ENCODE assay signal across 8 cellular contexts in genomic region chr6:17392978-17393334, GRCh38. TPM values are rescaled to one million over a fixed set of nuclear protein-coding genes. Genes with fewer than 3 reads are reported as not detected.
DNase-seq lines count a peak whose midpoint lies in the region; ATAC-seq, FAIRE-seq and TF ChIP-seq lines count a peak whose summit lies in the region.

No MANE protein-coding gene starts in this region.

- no peak for TF ChIP-seq POLR2A in IMR-90 (IDR thresholded peaks at IDR 0.05; ENCODE audit: low read depth, low read length)

- peak overlapping the region; percentile 28; the same call in 1 of the 2 replicates for H2BK20ac ChIP-seq in IMR-90 (ENCODE audit: low read depth, low read length)

- no TSS peak for BruUV-seq in IMR-90 (replicated peaks; lab: Mats Ljungman, UMichigan)
- no TSS peak for BruUV-seq in mammary epithelial cell (replicated peaks; lab: Mats Ljungman, UMichigan)

- peak overlapping the region; percentile 1; the same call in 1 of the 2 replicates for H4K5ac ChIP-seq in IMR-90 (ENCODE audit: low read depth, low read length)

- peak overlapping the region; percentile 52 for H2BK120ac ChIP-seq in IMR-90 (ENCODE audit: low read depth, low read length)

- POLR2A ChIA-PET in IMR-90 (lab: Charles Lee; ENCODE audit: unreplicated experiment), result no interaction called here

- H3K4ac ChIP-seq in IMR-90 (ENCODE audit: low read depth, low read length), result peak overlapping the region; percentile 71

- peak overlapping the region; percentile 2 for H3K14ac ChIP-seq in IMR-90 (replicated peaks; ENCODE audit: low read depth, low read length)

- intact Hi-C loops in IMR-90 (cut with micrococcal nuclease), result loop anchor here (2.0 to 10.0 kb wide), 2 partner anchors 192 to 238 kb away; no protein-coding TSS in a partner anchor
- intact Hi-C loops in mammary epithelial cell (cut with micrococcal nuclease), result loop anchor here (5.0 to 10.0 kb wide), 3 partner anchors 116 to 238 kb away; no protein-coding TSS in a partner anchor

- H3K9me3 ChIP-seq in IMR-90 (ENCODE audit: control insufficient read depth, insufficient read depth, low read length), result no peaks in the 10 kb centered on the region
- H3K9me3 ChIP-seq in mammary epithelial cell (replicated peaks; ENCODE audit: insufficient read depth, low read length), result no peaks in the 10 kb centered on the region
- H3K9me3 ChIP-seq in subcutaneous abdominal adipose tissue (ENCODE audit: control insufficient read depth in 5 of 5, low read length in 5 of 5), result no peaks in the 10 kb centered on the region

- 13% methylated on average over 4 of the region's 5 CpGs; no CpG with 5 or more reads in 1 of the 2 experiments for WGBS in IMR-90 (ENCODE audit: extremely low coverage in 2 of 2, insufficient read length in 1 of 2), 2 experiments
- WGBS in mammary epithelial cell (ENCODE audit: low coverage, missing lambda C conversion rate), result 3% methylated on average over 5 of the region's 5 CpGs

- no peak for FAIRE-seq in D721Med (lab: Jason Lieb, UNC)

- H3K4me3 ChIP-seq in IMR-90 (ENCODE audit: insufficient read depth, low read depth, low read length), result peak overlapping the region; percentile 53
- H3K4me3 ChIP-seq in mammary epithelial cell (replicated peaks in 1 of 3; ENCODE audit: insufficient read depth in 1 of 3, low read depth in 2 of 3, low read length in 3 of 3), result peak overlapping the region; percentile 62 to 73 (median 71)
- H3K4me3 ChIP-seq in subcutaneous abdominal adipose tissue (ENCODE audit: low read depth in 1 of 5, low read length in 5 of 5), result peak overlapping the region; percentile 63 to 85 (median 70)

- no peaks in the 10 kb centered on the region for H3K9me1 ChIP-seq in IMR-90 (ENCODE audit: insufficient read depth, low read length)

- in situ Hi-C loops in IMR-90 (cut with MboI; ENCODE audit: low sequenced_read_pairs) (no loop called here), mammary epithelial cell (cut with MboI; ENCODE audit: low sequenced_read_pairs in 2 of 2) (no loop called here)

- H4K91ac ChIP-seq in IMR-90 (ENCODE audit: insufficient read depth, low read depth, low read length), result peak overlapping the region; percentile 43

- peak overlapping the region; percentile 10; the same call in 1 of the 2 replicates for H3K18ac ChIP-seq in IMR-90 (ENCODE audit: low read depth, low read length)

- H3K4me2 ChIP-seq in IMR-90 (ENCODE audit: low read depth, low read length), result peak overlapping the region; percentile 89
- peak overlapping the region; percentile 54 for H3K4me2 ChIP-seq in mammary epithelial cell (ENCODE audit: insufficient read depth, low read depth, low read length)

- dilution Hi-C loops in IMR-90 (cut with HindIII; ENCODE audit: low sequenced_read_pairs, unreplicated experiment) (no loop called here), mammary epithelial cell (cut with HindIII; ENCODE audit: low sequenced_read_pairs) (no loop called here)

- ATAC-seq in IMR-90 (ENCODE audit: low read depth), result peak; percentile 5
- ATAC-seq in left lobe of liver, result peak; percentile 41

- no peak for TF ChIP-seq RAD21 in IMR-90 (IDR thresholded peaks at IDR 0.05; ENCODE audit: low read length)

- H3K27ac ChIP-seq in IMR-90 (ENCODE audit: insufficient read depth, low read length) (peak overlapping the region; percentile 45), mammary epithelial cell (ENCODE audit: insufficient read depth, low read depth, low read length) (no peak overlapping the region), subcutaneous abdominal adipose tissue (ENCODE audit: low read depth, low read length) (peak overlapping the region; percentile 83)

- H3K27me3 ChIP-seq in IMR-90 (ENCODE audit: control insufficient read depth, insufficient read depth, low read length) (no peaks in the 10 kb centered on the region), mammary epithelial cell (ENCODE audit: insufficient read depth, low read length) (no peaks in the 10 kb centered on the region), subcutaneous abdominal adipose tissue (ENCODE audit: control insufficient read depth in 5 of 5, insufficient read depth in 4 of 5, low read length in 5 of 5) (peaks cover 0 to 2% (median 0%) of the 10 kb centered on the region in 5 donors)

- H4K20me1 ChIP-seq in IMR-90 (ENCODE audit: insufficient read depth, low read length), result no peaks in the 10 kb centered on the region
- no peaks in the 10 kb centered on the region for H4K20me1 ChIP-seq in mammary epithelial cell (ENCODE audit: insufficient read depth, low read length)

- peak overlapping the region; percentile 18 for H3K9ac ChIP-seq in IMR-90 (ENCODE audit: low read depth, low read length)
- H3K9ac ChIP-seq in mammary epithelial cell (ENCODE audit: insufficient read depth, low read length), result peak overlapping the region; percentile 6
- peak overlapping the region in 4 of 5 donors; percentile 38 to 65 (median 46) for H3K9ac ChIP-seq in subcutaneous abdominal adipose tissue (ENCODE audit: low read length in 5 of 5)

- H3K79me1 ChIP-seq in IMR-90 (ENCODE audit: low read depth in 1 of 2, low read length in 2 of 2), result peaks cover 4 to 32% of the 10 kb centered on the region in 2 experiments

- no peaks in the 10 kb centered on the region for H3K36me3 ChIP-seq in IMR-90 (ENCODE audit: control insufficient read depth, insufficient read depth, low read length)
- H3K36me3 ChIP-seq in mammary epithelial cell (ENCODE audit: insufficient read depth, low read length), result no peaks in the 10 kb centered on the region
- H3K36me3 ChIP-seq in subcutaneous abdominal adipose tissue (ENCODE audit: control insufficient read depth in 5 of 5, insufficient read depth in 5 of 5, low read length in 5 of 5), result no peaks in the 10 kb centered on the region

- peak overlapping the region; percentile 44 for H2BK5ac ChIP-seq in IMR-90 (ENCODE audit: low read depth, low read length, poor library complexity, severe bottlenecking)

- peak overlapping the region; percentile 19 for H3K23ac ChIP-seq in IMR-90 (ENCODE audit: low read depth, low read length)

- H3K4me1 ChIP-seq in IMR-90 (ENCODE audit: control insufficient read depth, insufficient read depth, low read length) (peaks cover 6% of the 10 kb centered on the region; the same call in 1 of the 2 replicates), mammary epithelial cell (ENCODE audit: insufficient read depth, low read length) (peaks cover 14% of the 10 kb centered on the region), subcutaneous abdominal adipose tissue (ENCODE audit: control insufficient read depth in 5 of 5, insufficient read depth in 5 of 5, low read length in 5 of 5) (peaks cover 0 to 25% (median 16%) of the 10 kb centered on the region in 5 donors)

- peak overlapping the region; percentile 27; the same call in 2 of the 3 replicates for H2BK15ac ChIP-seq in IMR-90 (ENCODE audit: low read depth, low read length)

- peak overlapping the region; percentile 78 for H3K56ac ChIP-seq in IMR-90 (ENCODE audit: extremely low read depth, insufficient read depth, low read length)

- TF ChIP-seq CTCF in IMR-90 (conservative IDR thresholded peaks at IDR 0.05; ENCODE audit: low read depth, low read length), result no peak
- TF ChIP-seq CTCF in mammary epithelial cell (conservative IDR thresholded peaks at IDR 0.05 in 1 of 2, IDR thresholded peaks at IDR 0.05 in 1 of 2; ENCODE audit: extremely low read depth in 1 of 2, insufficient read depth in 1 of 2, low read depth in 1 of 2, low read length in 2 of 2), result no peak
- TF ChIP-seq CTCF in D721Med (IDR thresholded peaks at IDR 0.05; ENCODE audit: insufficient read depth, missing control alignments), result no peak

- H4K8ac ChIP-seq in IMR-90 (ENCODE audit: low read depth in 2 of 2, low read length in 2 of 2), result peak overlapping the region; percentile 11 to 85; a peak in 1 of 4 replicates

- CTCF ChIA-PET in IMR-90 (lab: Yijun Ruan, JAX) (no interaction called here), mammary epithelial cell (lab: Charles Lee; ENCODE audit: low non-redundant PET) (no interaction called here)

- no peak overlapping the region for H2AK5ac ChIP-seq in IMR-90 (ENCODE audit: low read depth, low read length)

- peak overlapping the region; percentile 92 for H2AFZ ChIP-seq in IMR-90 (replicated peaks; ENCODE audit: low read length, poor library complexity)
- peak overlapping the region; percentile 75 for H2AFZ ChIP-seq in mammary epithelial cell (ENCODE audit: low read depth, low read length)

- peaks cover 38% of the 10 kb centered on the region for H3K79me2 ChIP-seq in mammary epithelial cell (ENCODE audit: insufficient read depth, low read length)

- H2AK9ac ChIP-seq in IMR-90 (replicated peaks; ENCODE audit: low read depth, low read length, poor library complexity), result peak overlapping the region; percentile 55

- DNase-seq in IMR-90, result no peak
- DNase-seq in mammary epithelial cell, result no peak
- no peak for DNase-seq in left lobe of liver (ENCODE audit: low spot score)
- no peak for DNase-seq in AG20443 (ENCODE audit: low spot score)
- DNase-seq in NCI-H82 treated with DMSO at 0.1 percent for 48 hours (lab: John Stamatoyannopoulos, UW; ENCODE audit: unreplicated experiment), result no peak
- no peak for DNase-seq in D721Med (ENCODE audit: insufficient read length, low spot score)
- DNase-seq in DMS 273 treated with DMSO at 0.1 percent for 48 hours (lab: John Stamatoyannopoulos, UW), result no peak

TF ChIP-seq in IMR-90, 13 proteins besides CTCF, POLR2A, EP300 and RAD21 (continues in another document):
- TF ChIP-seq MXI1 (IDR thresholded peaks at IDR 0.05; ENCODE audit: borderline replicate concordance, low read depth, low read length) (no peak), USF2 (IDR thresholded peaks at IDR 0.05; ENCODE audit: low read depth, low read length) (no peak), MAZ (IDR thresholded peaks at IDR 0.05; ENCODE audit: borderline replicate concordance, low read depth, low read length) (no peak)

RNA-seq across cellular contexts. Expression of gene CAP2, which starts 0.4 kb away (rescaled TPM):
- total RNA-seq in IMR-90 (2012; rRNA removed) (14.5 and 16.1 TPM in 2 replicates), mammary epithelial cell (1 to 10 TPM; 7.2 to 8.4 TPM), left lobe of liver (2.5 TPM)
- polyA plus RNA-seq in IMR-90 (2012; rRNA removed) (27.5 and 31.3 TPM in 2 replicates), mammary epithelial cell (9.5 TPM)
- 13.4 TPM in 2 replicates for polyA plus RNA-seq in IMR-90 (2012; cell fraction: cytosol; rRNA removed)
- polyA plus RNA-seq in IMR-90 (2012; cell fraction: nucleus; rRNA removed; ENCODE audit: low replicate concordance), result 8.4 and 28.5 TPM in 2 replicates
- polyA minus RNA-seq in mammary epithelial cell, result 17.2 TPM
